ENCODE assay signal across 24 cellular contexts in genomic region chr2:169158874-169159273, GRCh38.
"Had no signal": no experiment of that assay in that cellular context is flagged by ENCODE, and none has a peak within 500 bp of the region (broad histone marks: within the 10 kb centered on the region; RNA-seq: fewer than 3 reads in every experiment).

No MANE protein-coding gene starts in this region.

- H3K4me2 ChIP-seq: hepatocyte had no signal

- H3K36me3 ChIP-seq: colonic mucosa, esophagus squamous epithelium, gastrocnemius medialis, gastroesophageal sphincter, heart left ventricle, heart right ventricle had no signal

- DNase-seq: colonic mucosa; cortex of kidney; dermis blood vessel endothelial cell; dorsolateral prefrontal cortex; effector CD4-positive, alpha-beta T cell; effector CD8-positive, alpha-beta T cell; effector memory CD4-positive, alpha-beta T cell; effector memory CD8-positive, alpha-beta T cell; endodermal cell; erythroblast; esophagus squamous epithelium; foreskin fibroblast; foreskin keratinocyte; foreskin melanocyte; gastrocnemius medialis; glutamatergic neuron; head of caudate nucleus; heart left ventricle; heart right ventricle had no signal

- H3K79me2 ChIP-seq: hepatocyte had no signal

- H3K27me3 ChIP-seq: colonic mucosa, dorsolateral prefrontal cortex, gastrocnemius medialis, gastroesophageal sphincter, hepatocyte had no signal

- H3K4me3 ChIP-seq: colonic mucosa, coronary artery, dorsolateral prefrontal cortex, esophagus squamous epithelium, gastrocnemius medialis, gastroesophageal sphincter, heart left ventricle, heart right ventricle, hepatocyte had no signal

- H3K4me1 ChIP-seq: colonic mucosa, esophagus squamous epithelium, foreskin keratinocyte, gastrocnemius medialis, gastroesophageal sphincter had no signal

- H2AFZ ChIP-seq: hepatocyte had no signal

- H3K27ac ChIP-seq: colonic mucosa, coronary artery, dorsolateral prefrontal cortex, epithelial cell of prostate, esophagus squamous epithelium, foreskin keratinocyte, gastrocnemius medialis, gastroesophageal sphincter, heart left ventricle, heart right ventricle, hepatocyte had no signal

- ATAC-seq: effector memory CD8-positive, alpha-beta T cell; esophagus mucosa; foreskin keratinocyte; gastrocnemius medialis; gastroesophageal sphincter; heart left ventricle; heart right ventricle had no signal

- H3K9me3 ChIP-seq: colonic mucosa, esophagus squamous epithelium, gastrocnemius medialis had no signal
